In the genomic region with DNA sequence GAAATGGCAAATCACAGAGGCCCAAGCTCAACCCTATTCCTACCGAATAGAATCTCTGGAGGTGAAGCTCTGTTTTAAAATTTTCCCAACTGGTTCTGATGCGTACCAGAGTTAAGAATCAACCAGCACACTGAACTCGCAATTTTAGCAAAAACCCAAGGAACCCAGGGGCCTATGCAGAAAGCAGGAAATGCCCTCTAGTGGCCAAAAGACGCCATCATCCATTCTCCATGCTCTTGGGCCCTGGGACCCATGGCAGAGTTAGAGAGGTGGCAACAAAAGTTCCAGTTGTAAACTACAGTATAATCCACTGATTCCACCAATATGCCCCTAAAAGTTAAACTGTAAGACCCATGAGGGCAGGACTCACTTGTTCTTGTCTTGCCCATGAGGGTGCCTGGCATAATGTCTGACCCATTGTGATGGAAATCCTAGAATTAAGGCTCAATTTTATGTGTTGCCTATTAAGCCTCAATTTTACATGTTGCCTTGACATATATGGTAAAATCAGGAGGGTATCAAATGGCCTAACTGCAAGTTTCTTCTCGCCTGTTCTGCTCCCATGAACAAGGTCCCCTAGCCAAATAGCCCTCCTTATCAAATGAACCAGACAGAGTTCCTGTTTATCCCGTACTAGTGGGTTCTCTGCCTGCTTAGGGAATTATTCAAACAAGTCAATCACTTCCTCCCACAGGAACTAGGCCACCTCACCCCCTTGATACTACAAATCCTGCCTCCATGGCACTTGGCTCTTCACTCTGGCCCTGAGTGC, we compare ENCODE assay signal across 8 cellular contexts.
A peak's percentile ranks its signal among the peaks of the same experiment; 100 is the strongest.
DNase-seq lines count a peak whose midpoint lies in the region; ATAC-seq lines count a peak whose summit lies in the region.

No MANE protein-coding gene starts in this region.

- no peaks in the 10 kb centered on the region for H3K9me3 Mint-ChIP-seq in memory B cell

- ATAC-seq in GM18861 (IDR thresholded peaks at IDR 0.05; ENCODE audit: unreplicated experiment) (peak; percentile 67), HG03159 (IDR thresholded peaks at IDR 0.05; ENCODE audit: unreplicated experiment) (peak; percentile 87), memory B cell (ENCODE audit: low read depth) (peak; percentile 96)

- H3K4me1 Mint-ChIP-seq in memory B cell = no peaks in the 10 kb centered on the region

- no peak overlapping the region for H3K4me3 Mint-ChIP-seq in memory B cell

- no peaks in the 10 kb centered on the region for H3K36me3 Mint-ChIP-seq in memory B cell

- no peak overlapping the region for H3K27ac Mint-ChIP-seq in memory B cell

- peaks cover 7% of the 10 kb centered on the region for H3K27me3 Mint-ChIP-seq in memory B cell

- DNase-seq in AG08396 (ENCODE audit: low spot score) (peak; percentile 73), NCI-H524 treated with DMSO at 0.1 percent for 48 hours (lab: John Stamatoyannopoulos, UW) (peak; percentile 6), ecto neural progenitor cell (ENCODE audit: low spot score) (peak; percentile 76), memory B cell (ENCODE audit: low spot score in 2 of 2) (peak; percentile 53 to 59)
- peak; percentile 51 for DNase-seq in activated CD4-positive, alpha-beta T cell treated with anti-CD3 and anti-CD28 coated beads, Interleukin-2, amount 50 U/mL, for 1 hour
- DNase-seq in stimulated activated CD8-positive, alpha-beta memory T cell treated with anti-CD3 and anti-CD28 coated beads, Interleukin-4, amount 100 ng/mL, for 24 hours (ENCODE audit: low read depth) = peak; percentile 30

Comparison
In these comparisons a context has a peak if more than half of its experiments do, and no peak if none do; other contexts are left out.
1. Peak in every context shown above with its lines: DNase-seq and ATAC-seq.
2. DNase-seq: peak in every context shown above with its lines; median percentile 76 in ecto neural progenitor cell; 73 in AG08396; 56 in memory B cell; 51 in activated CD4-positive, alpha-beta T cell treated with anti-CD3 and anti-CD28 coated beads, Interleukin-2, amount 50 U/mL, for 1 hour; 30 in stimulated activated CD8-positive, alpha-beta memory T cell treated with anti-CD3 and anti-CD28 coated beads, Interleukin-4, amount 100 ng/mL, for 24 hours; 6 in NCI-H524 treated with DMSO at 0.1 percent for 48 hours.